ENCODE assay signal across 1 cellular context in the genomic region with DNA sequence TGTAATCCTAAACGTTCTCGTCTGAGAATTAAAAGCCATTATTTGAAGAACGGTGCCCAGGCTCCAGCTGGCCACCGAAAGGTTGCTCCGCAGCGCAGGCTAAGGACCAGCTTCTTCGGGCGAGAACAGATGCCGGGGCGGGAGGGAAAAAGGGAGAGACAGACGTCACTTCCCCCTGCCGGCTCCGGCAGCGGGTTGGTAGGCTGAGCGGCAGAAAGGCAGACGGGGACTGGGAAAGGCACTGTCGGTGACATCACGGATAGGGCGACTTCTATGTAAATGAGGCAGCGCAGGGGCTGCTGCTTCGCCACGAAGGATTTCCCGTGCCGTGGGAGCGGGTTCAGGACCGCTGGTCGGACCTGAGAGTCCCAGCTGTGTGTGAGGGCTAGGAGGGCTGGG.
TF ChIP-seq lines count a peak whose summit lies in the region.
"Not testable (repeated sequence)": the region's sequence is repeated elsewhere in the genome, so short reads cannot be mapped to it uniquely, and the experiment has no call there.

No MANE protein-coding gene starts in this region.

TF ChIP-seq in K562, 482 proteins besides CTCF, POLR2A, EP300 and RAD21 (continued from another document):
- TF ChIP-seq, protein P1, sequence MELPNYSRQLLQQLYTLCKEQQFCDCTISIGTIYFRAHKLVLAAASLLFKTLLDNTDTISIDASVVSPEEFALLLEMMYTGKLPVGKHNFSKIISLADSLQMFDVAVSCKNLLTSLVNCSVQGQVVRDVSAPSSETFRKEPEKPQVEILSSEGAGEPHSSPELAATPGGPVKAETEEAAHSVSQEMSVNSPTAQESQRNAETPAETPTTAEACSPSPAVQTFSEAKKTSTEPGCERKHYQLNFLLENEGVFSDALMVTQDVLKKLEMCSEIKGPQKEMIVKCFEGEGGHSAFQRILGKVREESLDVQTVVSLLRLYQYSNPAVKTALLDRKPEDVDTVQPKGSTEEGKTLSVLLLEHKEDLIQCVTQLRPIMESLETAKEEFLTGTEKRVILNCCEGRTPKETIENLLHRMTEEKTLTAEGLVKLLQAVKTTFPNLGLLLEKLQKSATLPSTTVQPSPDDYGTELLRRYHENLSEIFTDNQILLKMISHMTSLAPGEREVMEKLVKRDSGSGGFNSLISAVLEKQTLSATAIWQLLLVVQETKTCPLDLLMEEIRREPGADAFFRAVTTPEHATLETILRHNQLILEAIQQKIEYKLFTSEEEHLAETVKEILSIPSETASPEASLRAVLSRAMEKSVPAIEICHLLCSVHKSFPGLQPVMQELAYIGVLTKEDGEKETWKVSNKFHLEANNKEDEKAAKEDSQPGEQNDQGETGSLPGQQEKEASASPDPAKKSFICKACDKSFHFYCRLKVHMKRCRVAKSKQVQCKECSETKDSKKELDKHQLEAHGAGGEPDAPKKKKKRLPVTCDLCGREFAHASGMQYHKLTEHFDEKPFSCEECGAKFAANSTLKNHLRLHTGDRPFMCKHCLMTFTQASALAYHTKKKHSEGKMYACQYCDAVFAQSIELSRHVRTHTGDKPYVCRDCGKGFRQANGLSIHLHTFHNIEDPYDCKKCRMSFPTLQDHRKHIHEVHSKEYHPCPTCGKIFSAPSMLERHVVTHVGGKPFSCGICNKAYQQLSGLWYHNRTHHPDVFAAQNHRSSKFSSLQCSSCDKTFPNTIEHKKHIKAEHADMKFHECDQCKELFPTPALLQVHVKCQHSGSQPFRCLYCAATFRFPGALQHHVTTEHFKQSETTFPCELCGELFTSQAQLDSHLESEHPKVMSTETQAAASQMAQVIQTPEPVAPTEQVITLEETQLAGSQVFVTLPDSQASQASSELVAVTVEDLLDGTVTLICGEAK (IDR thresholded peaks at IDR 0.05) = peak; percentile 51
- TF ChIP-seq, protein P1 (CRISPR knock-in tag; IDR thresholded peaks at IDR 0.05) = not testable (repeated sequence)
- TF ChIP-seq ZNF143 (CRISPR knock-in tag; IDR thresholded peaks at IDR 0.05) (peak; percentile 68), GABPA (tag; conservative IDR thresholded peaks at IDR 0.05; ENCODE audit: low read depth) (peak; percentile 76), CREM (IDR thresholded peaks at IDR 0.05; ENCODE audit: low read depth) (peak; percentile 88)
- TF ChIP-seq, protein P2, sequence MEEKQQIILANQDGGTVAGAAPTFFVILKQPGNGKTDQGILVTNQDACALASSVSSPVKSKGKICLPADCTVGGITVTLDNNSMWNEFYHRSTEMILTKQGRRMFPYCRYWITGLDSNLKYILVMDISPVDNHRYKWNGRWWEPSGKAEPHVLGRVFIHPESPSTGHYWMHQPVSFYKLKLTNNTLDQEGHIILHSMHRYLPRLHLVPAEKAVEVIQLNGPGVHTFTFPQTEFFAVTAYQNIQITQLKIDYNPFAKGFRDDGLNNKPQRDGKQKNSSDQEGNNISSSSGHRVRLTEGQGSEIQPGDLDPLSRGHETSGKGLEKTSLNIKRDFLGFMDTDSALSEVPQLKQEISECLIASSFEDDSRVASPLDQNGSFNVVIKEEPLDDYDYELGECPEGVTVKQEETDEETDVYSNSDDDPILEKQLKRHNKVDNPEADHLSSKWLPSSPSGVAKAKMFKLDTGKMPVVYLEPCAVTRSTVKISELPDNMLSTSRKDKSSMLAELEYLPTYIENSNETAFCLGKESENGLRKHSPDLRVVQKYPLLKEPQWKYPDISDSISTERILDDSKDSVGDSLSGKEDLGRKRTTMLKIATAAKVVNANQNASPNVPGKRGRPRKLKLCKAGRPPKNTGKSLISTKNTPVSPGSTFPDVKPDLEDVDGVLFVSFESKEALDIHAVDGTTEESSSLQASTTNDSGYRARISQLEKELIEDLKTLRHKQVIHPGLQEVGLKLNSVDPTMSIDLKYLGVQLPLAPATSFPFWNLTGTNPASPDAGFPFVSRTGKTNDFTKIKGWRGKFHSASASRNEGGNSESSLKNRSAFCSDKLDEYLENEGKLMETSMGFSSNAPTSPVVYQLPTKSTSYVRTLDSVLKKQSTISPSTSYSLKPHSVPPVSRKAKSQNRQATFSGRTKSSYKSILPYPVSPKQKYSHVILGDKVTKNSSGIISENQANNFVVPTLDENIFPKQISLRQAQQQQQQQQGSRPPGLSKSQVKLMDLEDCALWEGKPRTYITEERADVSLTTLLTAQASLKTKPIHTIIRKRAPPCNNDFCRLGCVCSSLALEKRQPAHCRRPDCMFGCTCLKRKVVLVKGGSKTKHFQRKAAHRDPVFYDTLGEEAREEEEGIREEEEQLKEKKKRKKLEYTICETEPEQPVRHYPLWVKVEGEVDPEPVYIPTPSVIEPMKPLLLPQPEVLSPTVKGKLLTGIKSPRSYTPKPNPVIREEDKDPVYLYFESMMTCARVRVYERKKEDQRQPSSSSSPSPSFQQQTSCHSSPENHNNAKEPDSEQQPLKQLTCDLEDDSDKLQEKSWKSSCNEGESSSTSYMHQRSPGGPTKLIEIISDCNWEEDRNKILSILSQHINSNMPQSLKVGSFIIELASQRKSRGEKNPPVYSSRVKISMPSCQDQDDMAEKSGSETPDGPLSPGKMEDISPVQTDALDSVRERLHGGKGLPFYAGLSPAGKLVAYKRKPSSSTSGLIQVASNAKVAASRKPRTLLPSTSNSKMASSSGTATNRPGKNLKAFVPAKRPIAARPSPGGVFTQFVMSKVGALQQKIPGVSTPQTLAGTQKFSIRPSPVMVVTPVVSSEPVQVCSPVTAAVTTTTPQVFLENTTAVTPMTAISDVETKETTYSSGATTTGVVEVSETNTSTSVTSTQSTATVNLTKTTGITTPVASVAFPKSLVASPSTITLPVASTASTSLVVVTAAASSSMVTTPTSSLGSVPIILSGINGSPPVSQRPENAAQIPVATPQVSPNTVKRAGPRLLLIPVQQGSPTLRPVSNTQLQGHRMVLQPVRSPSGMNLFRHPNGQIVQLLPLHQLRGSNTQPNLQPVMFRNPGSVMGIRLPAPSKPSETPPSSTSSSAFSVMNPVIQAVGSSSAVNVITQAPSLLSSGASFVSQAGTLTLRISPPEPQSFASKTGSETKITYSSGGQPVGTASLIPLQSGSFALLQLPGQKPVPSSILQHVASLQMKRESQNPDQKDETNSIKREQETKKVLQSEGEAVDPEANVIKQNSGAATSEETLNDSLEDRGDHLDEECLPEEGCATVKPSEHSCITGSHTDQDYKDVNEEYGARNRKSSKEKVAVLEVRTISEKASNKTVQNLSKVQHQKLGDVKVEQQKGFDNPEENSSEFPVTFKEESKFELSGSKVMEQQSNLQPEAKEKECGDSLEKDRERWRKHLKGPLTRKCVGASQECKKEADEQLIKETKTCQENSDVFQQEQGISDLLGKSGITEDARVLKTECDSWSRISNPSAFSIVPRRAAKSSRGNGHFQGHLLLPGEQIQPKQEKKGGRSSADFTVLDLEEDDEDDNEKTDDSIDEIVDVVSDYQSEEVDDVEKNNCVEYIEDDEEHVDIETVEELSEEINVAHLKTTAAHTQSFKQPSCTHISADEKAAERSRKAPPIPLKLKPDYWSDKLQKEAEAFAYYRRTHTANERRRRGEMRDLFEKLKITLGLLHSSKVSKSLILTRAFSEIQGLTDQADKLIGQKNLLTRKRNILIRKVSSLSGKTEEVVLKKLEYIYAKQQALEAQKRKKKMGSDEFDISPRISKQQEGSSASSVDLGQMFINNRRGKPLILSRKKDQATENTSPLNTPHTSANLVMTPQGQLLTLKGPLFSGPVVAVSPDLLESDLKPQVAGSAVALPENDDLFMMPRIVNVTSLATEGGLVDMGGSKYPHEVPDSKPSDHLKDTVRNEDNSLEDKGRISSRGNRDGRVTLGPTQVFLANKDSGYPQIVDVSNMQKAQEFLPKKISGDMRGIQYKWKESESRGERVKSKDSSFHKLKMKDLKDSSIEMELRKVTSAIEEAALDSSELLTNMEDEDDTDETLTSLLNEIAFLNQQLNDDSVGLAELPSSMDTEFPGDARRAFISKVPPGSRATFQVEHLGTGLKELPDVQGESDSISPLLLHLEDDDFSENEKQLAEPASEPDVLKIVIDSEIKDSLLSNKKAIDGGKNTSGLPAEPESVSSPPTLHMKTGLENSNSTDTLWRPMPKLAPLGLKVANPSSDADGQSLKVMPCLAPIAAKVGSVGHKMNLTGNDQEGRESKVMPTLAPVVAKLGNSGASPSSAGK (IDR thresholded peaks at IDR 0.05) = peak; percentile 57; the same call in 1 of the 2 replicates
